ENCODE assay signal across 24 cellular contexts in genomic region chr1:35588197-35588910, GRCh38.
"Had no signal": no experiment of that assay in that cellular context is flagged by ENCODE, and none has a peak within 500 bp of the region (broad histone marks: within the 10 kb centered on the region; RNA-seq: fewer than 3 reads in every experiment).

No MANE protein-coding gene starts in this region.

- H3K4me3 Mint-ChIP-seq: activated CD8-positive, alpha-beta memory T cell treated with anti-CD3 and anti-CD28 coated beads, Interleukin-2, amount 10 ng/mL, durations not matched to agents 7 days and 5 days; activated CD8-positive, alpha-beta T cell treated with anti-CD3 and anti-CD28 coated beads for 36 hours; activated naive CD4-positive, alpha-beta T cell treated with anti-CD3 and anti-CD28 coated beads for 36 hours; activated naive CD8-positive, alpha-beta T cell treated with anti-CD3 and anti-CD28 coated beads, Interleukin-2, amount 10 ng/mL, durations not matched to agents 7 days and 5 days; activated T-cell treated with anti-CD3 and anti-CD28 coated beads, Interleukin-2, amount 50 U/mL, for 72 hours; dendritic cell treated with granulocyte-macrophage colony-stimulating factor and Interleukin-4, amounts not matched to agents 40 ng/mL and 50 ng/mL, for 4 days; endodermal cell; natural killer cell; type B pancreatic cell had no signal

- ATAC-seq: activated CD8-positive, alpha-beta memory T cell treated with anti-CD3 and anti-CD28 coated beads, Interleukin-2, amount 10 ng/mL, durations not matched to agents 7 days and 5 days; activated CD8-positive, alpha-beta T cell treated with anti-CD3 and anti-CD28 coated beads for 36 hours; esophagus mucosa; heart left ventricle; natural killer cell; right cardiac atrium; stimulated activated naive CD8-positive, alpha-beta T cell treated with anti-CD3 and anti-CD28 coated beads, Interleukin-15, Interleukin-2, amounts not matched to agents 100 U/mL and 50 U/mL, for 24 hours had no signal

- H3K4me3 ChIP-seq: heart left ventricle, testis, vagina had no signal

- DNase-seq: activated CD4-positive, alpha-beta T cell treated with anti-CD3 and anti-CD28 coated beads for 1 hour; activated CD4-positive, alpha-beta T cell treated with anti-CD3 and anti-CD28 coated beads, Interleukin-2, amount 50 U/mL, for 1 hour; activated CD8-positive, alpha-beta memory T cell treated with anti-CD3 and anti-CD28 coated beads, Interleukin-2, amount 10 ng/mL, durations not matched to agents 7 days and 5 days; activated CD8-positive, alpha-beta T cell treated with anti-CD3 and anti-CD28 coated beads for 36 hours; activated naive CD4-positive, alpha-beta T cell treated with anti-CD3 and anti-CD28 coated beads for 36 hours; activated T-cell treated with anti-CD3 and anti-CD28 coated beads for 4 hours; activated T-cell treated with anti-CD3 and anti-CD28 coated beads, Interleukin-2, amount 50 U/mL, for 72 hours; brain microvascular endothelial cell; caudate nucleus; heart left ventricle; hypothalamus; natural killer cell; right cardiac atrium; stimulated activated CD4-positive, alpha-beta T cell treated with anti-CD3 and anti-CD28 coated beads, Interleukin-2, amount 100 ng/mL, for 48 hours; stimulated activated naive CD8-positive, alpha-beta T cell treated with anti-CD3 and anti-CD28 coated beads, Interleukin-15, Interleukin-2, amounts not matched to agents 100 U/mL and 50 U/mL, for 24 hours; T-helper 2 cell; testis had no signal

- H3K27me3 ChIP-seq: brain microvascular endothelial cell, heart left ventricle, testis, vagina had no signal

- H3K27me3 Mint-ChIP-seq: activated CD8-positive, alpha-beta memory T cell treated with anti-CD3 and anti-CD28 coated beads, Interleukin-2, amount 10 ng/mL, durations not matched to agents 7 days and 5 days; activated CD8-positive, alpha-beta T cell treated with anti-CD3 and anti-CD28 coated beads for 36 hours; activated naive CD8-positive, alpha-beta T cell treated with anti-CD3 and anti-CD28 coated beads, Interleukin-2, amount 10 ng/mL, durations not matched to agents 7 days and 5 days; dendritic cell treated with granulocyte-macrophage colony-stimulating factor and Interleukin-4, amounts not matched to agents 40 ng/mL and 50 ng/mL, for 4 days had no signal

- H3K9me3 ChIP-seq: heart left ventricle, testis, vagina had no signal

- H3K27ac ChIP-seq: brain microvascular endothelial cell, heart left ventricle, testis, vagina had no signal

- H3K36me3 Mint-ChIP-seq: activated CD8-positive, alpha-beta memory T cell treated with anti-CD3 and anti-CD28 coated beads, Interleukin-2, amount 10 ng/mL, durations not matched to agents 7 days and 5 days; natural killer cell; type B pancreatic cell had no signal

- H3K9me3 Mint-ChIP-seq: activated CD8-positive, alpha-beta T cell treated with anti-CD3 and anti-CD28 coated beads for 36 hours; activated naive CD4-positive, alpha-beta T cell treated with anti-CD3 and anti-CD28 coated beads for 36 hours; activated naive CD8-positive, alpha-beta T cell treated with anti-CD3 and anti-CD28 coated beads, Interleukin-2, amount 10 ng/mL, durations not matched to agents 7 days and 5 days; activated T-cell treated with anti-CD3 and anti-CD28 coated beads, Interleukin-2, amount 50 U/mL, for 72 hours; dendritic cell treated with granulocyte-macrophage colony-stimulating factor and Interleukin-4, amounts not matched to agents 40 ng/mL and 50 ng/mL, for 4 days; endodermal cell; natural killer cell; type B pancreatic cell had no signal

- H3K36me3 ChIP-seq: brain microvascular endothelial cell, vagina had no signal

- H3K4me1 ChIP-seq: heart left ventricle, testis, vagina had no signal

- FAIRE-seq: astrocyte had no signal

- H3K27ac Mint-ChIP-seq: activated CD8-positive, alpha-beta T cell treated with anti-CD3 and anti-CD28 coated beads for 36 hours; activated naive CD4-positive, alpha-beta T cell treated with anti-CD3 and anti-CD28 coated beads for 36 hours; activated naive CD8-positive, alpha-beta T cell treated with anti-CD3 and anti-CD28 coated beads, Interleukin-2, amount 10 ng/mL, durations not matched to agents 7 days and 5 days; activated T-cell treated with anti-CD3 and anti-CD28 coated beads, Interleukin-2, amount 50 U/mL, for 72 hours; dendritic cell treated with granulocyte-macrophage colony-stimulating factor and Interleukin-4, amounts not matched to agents 40 ng/mL and 50 ng/mL, for 4 days; endodermal cell; type B pancreatic cell had no signal
